ENCODE assay signal across 9 cellular contexts in the genomic region with DNA sequence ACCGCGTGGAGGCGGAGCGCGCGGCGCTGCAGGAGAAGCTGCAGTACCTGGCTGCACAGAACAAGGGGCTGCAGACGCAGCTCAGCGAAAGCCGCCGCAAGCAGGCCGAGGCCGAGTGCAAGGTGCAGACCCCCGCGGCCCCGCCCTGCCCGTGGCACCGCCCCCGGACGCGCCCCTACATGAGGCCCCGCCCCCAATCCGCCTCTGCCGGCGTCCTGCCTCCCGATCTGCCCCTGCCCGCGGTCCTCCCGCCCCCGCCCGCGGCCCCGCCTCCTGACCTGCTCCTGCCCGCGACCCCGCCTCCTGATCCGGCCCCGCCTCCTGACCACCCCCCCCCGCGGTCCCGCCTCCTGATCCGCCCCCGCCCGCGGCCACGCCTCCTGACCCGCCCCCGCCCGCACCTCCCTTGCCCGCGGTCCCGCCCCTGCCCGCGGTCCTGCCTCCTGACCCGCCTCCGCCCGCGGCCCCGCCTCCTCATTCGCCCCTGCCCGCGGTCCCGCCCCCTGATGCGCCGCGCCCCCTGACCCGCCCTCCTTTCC. TPM values are rescaled to one million over a fixed set of nuclear protein-coding genes. Genes with fewer than 3 reads are reported as not detected.
DNase-seq lines count a peak whose midpoint lies in the region; ATAC-seq and TF ChIP-seq lines count a peak whose summit lies in the region.
"Had no signal": no experiment of that assay in that cellular context is flagged by ENCODE, and none has a peak within 500 bp of the region (broad histone marks: within the 10 kb centered on the region; RNA-seq: fewer than 3 reads in every experiment).

No MANE protein-coding gene starts in this region.

- 17% methylated on average over 16 of the region's 67 CpGs; no CpG with 5 or more reads in 1 of the 2 donors for WGBS in upper lobe of left lung, 2 donors

- no peak for TF ChIP-seq EP300 in upper lobe of left lung (IDR thresholded peaks at IDR 0.05)

- intact Hi-C loops in Right ventricle myocardium inferior (cut with DNase I) (no loop called here), cardiac septum (cut with DNase I) (no loop called here)

- no peaks in the 10 kb centered on the region for H3K9me3 ChIP-seq in upper lobe of left lung

- peaks cover 0 to 18% (median 3%) of the 10 kb centered on the region in 4 donors for H3K27me3 ChIP-seq in upper lobe of left lung

- no peak overlapping the region for H3K27ac ChIP-seq in upper lobe of left lung

- peaks cover 0 to 6% (median 3%) of the 10 kb centered on the region in 4 donors for H3K36me3 ChIP-seq in upper lobe of left lung

- no peak for TF ChIP-seq POLR2A in erythroblast (IDR thresholded peaks at IDR 0.05; ENCODE audit: low read length)
- no peak for TF ChIP-seq POLR2A in upper lobe of left lung (IDR thresholded peaks at IDR 0.05)

- H3K4me1 ChIP-seq in upper lobe of left lung: peaks cover 9 to 32% (median 13%) of the 10 kb centered on the region in 4 donors

- ATAC-seq in Right ventricle myocardium inferior (no peak), upper lobe of left lung (ENCODE audit: low FRiP score in 2 of 2) (peak in 1 of 2 donors; percentile 54)

- DNase-seq in Right ventricle myocardium inferior (ENCODE audit: missing footprints): peak; percentile 53
- no peak for DNase-seq in cardiac septum (ENCODE audit: low spot score)
- peak; percentile 47 for DNase-seq in activated T-cell treated with anti-CD3 and anti-CD28 coated beads for 24 hours (ENCODE audit: low read depth)
- peak; percentile 84 to 88 for DNase-seq in erythroblast (lab: John Stamatoyannopoulos, UW)
- peak; percentile 22 for DNase-seq in occipital lobe (lab: John Stamatoyannopoulos, UW)
- DNase-seq in upper lobe of left lung: peak; percentile 74 to 94
- no peak for DNase-seq in NCI-H2196 (lab: John Stamatoyannopoulos, UW; ENCODE audit: unreplicated experiment)
- DNase-seq in NCI-H1694 (lab: John Stamatoyannopoulos, UW): no peak

- peak overlapping the region in 3 of 4 donors; percentile 13 to 44 (median 38) for H3K4me3 ChIP-seq in upper lobe of left lung

- no peak for TF ChIP-seq CTCF in upper lobe of left lung (IDR thresholded peaks at IDR 0.05)

RNA-seq across cellular contexts. Expression of a gene that starts 11.7 kb away (rescaled TPM):
- not detected for total RNA-seq in Right ventricle myocardium inferior
- total RNA-seq in cardiac septum: 0.13 TPM
- total RNA-seq in occipital lobe: 4.1 TPM
- total RNA-seq in upper lobe of left lung: 1 to 10 TPM in 5 of 6 donors, under 1 TPM in 1; 0.46 to 9.4 (median 2.7) TPM

RNA-seq across cellular contexts. Expression of a gene that starts 25.8 kb away (rescaled TPM):
- total RNA-seq in Right ventricle myocardium inferior (2.5 TPM), cardiac septum (0.30 TPM), occipital lobe (not detected), upper lobe of left lung (10 to 100 TPM in 1 of 6 donors, 1 to 10 TPM in 5; 1.0 to 11.7 (median 6.9) TPM)
- total RNA-seq: T-helper 2 cell treated with Interferon-gamma antibody and Interleukin-4, amounts not matched to agents 100 ng/mL and 5 ng/mL, for 36 hours had no signal

RNA-seq across cellular contexts. Expression of a gene that starts 32.5 kb away (rescaled TPM):
- total RNA-seq in Right ventricle myocardium inferior (21.5 TPM), cardiac septum (23.6 TPM), occipital lobe (44.5 TPM), upper lobe of left lung (10 to 100 TPM; 12.0 to 24.1 (median 15.6) TPM)

RNA-seq across cellular contexts. Expression of a gene that starts 41.2 kb away (rescaled TPM):
- total RNA-seq in Right ventricle myocardium inferior: 28.0 TPM
- total RNA-seq in cardiac septum: 28.6 TPM
- total RNA-seq in occipital lobe: 6.7 TPM
- 10 to 100 TPM; 21.1 to 61.8 (median 33.0) TPM for total RNA-seq in upper lobe of left lung

RNA-seq across cellular contexts. Expression of a gene that starts 52.1 kb away (rescaled TPM):
- 7.2 TPM for total RNA-seq in Right ventricle myocardium inferior
- 3.0 TPM for total RNA-seq in cardiac septum
- total RNA-seq in occipital lobe: not detected
- total RNA-seq in upper lobe of left lung: 1 to 10 TPM in 1 of 6 donors, under 1 TPM in 1, not detected in 4; 0.37 to 1.1 TPM

Comparison
In these comparisons a context has a peak if more than half of its experiments do, and no peak if none do; other contexts are left out.
1. DNase-seq: peak in Right ventricle myocardium inferior (single experiment), activated T-cell treated with anti-CD3 and anti-CD28 coated beads for 24 hours (single experiment), erythroblast (2 of 2), occipital lobe (single experiment) and upper lobe of left lung (2 of 2); none in cardiac septum (single experiment), NCI-H2196 (single experiment) and NCI-H1694 (single experiment).